In the genomic region with DNA sequence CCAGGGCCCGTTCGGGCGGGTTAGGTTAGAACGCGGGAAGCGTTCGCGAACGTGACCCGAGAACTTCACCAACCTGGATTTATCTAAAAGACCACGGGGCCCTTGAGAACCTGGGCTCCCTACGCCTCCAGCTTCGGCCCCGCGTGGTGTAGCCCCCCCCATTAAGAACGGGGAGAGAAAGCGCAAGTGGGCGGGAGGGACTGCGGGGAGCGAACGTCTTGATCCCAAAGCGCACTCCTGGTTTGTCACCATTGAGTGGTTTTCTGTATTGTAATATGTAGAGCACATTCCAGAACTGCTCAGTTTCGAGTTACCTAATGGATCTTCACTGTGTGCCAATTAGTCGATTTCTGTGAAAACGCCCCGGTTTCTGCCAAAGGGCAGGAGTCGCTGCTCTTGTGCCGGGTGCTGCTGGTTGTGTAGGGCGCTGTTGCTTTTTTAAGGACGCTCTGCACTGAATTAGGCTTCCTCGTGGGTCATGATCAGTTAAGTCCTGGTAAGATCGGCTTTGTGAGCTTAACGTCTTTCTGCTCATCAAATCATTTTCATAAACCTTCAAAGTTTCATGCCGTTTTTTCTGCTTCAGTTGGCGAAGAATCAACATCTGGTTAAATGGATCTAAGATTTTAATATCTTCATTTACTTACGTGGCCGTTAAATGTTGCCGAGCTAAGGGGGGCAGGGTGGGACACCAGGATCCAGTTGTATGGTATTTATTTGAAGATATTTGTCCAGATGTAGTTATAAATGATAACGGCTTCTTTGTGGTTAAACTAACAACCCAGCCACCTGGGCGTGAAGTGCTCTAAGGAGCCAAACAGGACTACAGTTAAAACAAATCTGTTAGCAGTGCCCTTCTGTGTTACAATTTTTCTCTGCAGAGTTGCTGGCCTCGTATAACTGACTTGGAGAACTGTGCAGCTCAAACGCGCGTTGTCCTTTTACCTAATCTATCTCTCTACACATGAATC, we compare ENCODE assay signal across 1 cellular context.
TF ChIP-seq lines count a peak whose summit lies in the region.

No MANE protein-coding gene starts in this region.

TF ChIP-seq in HepG2, 621 proteins besides CTCF, POLR2A, EP300 and RAD21 (continued from another document and continues in another):
- TF ChIP-seq, protein P1, sequence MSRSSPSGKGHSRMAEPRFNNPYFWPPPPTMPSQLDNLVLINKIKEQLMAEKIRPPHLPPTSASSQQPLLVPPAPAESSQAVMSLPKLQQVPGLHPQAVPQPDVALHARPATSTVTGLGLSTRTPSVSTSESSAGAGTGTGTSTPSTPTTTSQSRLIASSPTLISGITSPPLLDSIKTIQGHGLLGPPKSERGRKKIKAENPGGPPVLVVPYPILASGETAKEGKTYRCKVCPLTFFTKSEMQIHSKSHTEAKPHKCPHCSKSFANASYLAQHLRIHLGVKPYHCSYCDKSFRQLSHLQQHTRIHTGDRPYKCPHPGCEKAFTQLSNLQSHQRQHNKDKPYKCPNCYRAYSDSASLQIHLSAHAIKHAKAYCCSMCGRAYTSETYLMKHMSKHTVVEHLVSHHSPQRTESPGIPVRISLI (CRISPR knock-in tag; IDR thresholded peaks at IDR 0.05; ENCODE audit: borderline replicate concordance), result no peak
- TF ChIP-seq ZNF513 (CRISPR knock-in tag; conservative IDR thresholded peaks at IDR 0.05), result no peak
- no peak for TF ChIP-seq MLLT10 (CRISPR knock-in tag; IDR thresholded peaks at IDR 0.05)
- TF ChIP-seq, protein P2, sequence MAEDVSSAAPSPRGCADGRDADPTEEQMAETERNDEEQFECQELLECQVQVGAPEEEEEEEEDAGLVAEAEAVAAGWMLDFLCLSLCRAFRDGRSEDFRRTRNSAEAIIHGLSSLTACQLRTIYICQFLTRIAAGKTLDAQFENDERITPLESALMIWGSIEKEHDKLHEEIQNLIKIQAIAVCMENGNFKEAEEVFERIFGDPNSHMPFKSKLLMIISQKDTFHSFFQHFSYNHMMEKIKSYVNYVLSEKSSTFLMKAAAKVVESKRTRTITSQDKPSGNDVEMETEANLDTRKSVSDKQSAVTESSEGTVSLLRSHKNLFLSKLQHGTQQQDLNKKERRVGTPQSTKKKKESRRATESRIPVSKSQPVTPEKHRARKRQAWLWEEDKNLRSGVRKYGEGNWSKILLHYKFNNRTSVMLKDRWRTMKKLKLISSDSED (CRISPR knock-in tag; IDR thresholded peaks at IDR 0.05), result 0 out of 2 replicates have a peak, but pooled peaks have one; percentile 56
- TF ChIP-seq KLF12 (CRISPR knock-in tag; IDR thresholded peaks at IDR 0.05; ENCODE audit: borderline replicate concordance), result no peak
- TF ChIP-seq HOXA5 (CRISPR knock-in tag; IDR thresholded peaks at IDR 0.05), result 0 out of 2 replicates have a peak, but pooled peaks have one; percentile 3
- no peak for TF ChIP-seq HOXA9 (CRISPR knock-in tag; IDR thresholded peaks at IDR 0.05; ENCODE audit: borderline replicate concordance)
- no peak for TF ChIP-seq ZBTB49 (CRISPR knock-in tag; IDR thresholded peaks at IDR 0.05; ENCODE audit: borderline replicate concordance)
- TF ChIP-seq SKIL (CRISPR knock-in tag; IDR thresholded peaks at IDR 0.05; ENCODE audit: borderline replicate concordance), result no peak
- TF ChIP-seq ISX (CRISPR knock-in tag; conservative IDR thresholded peaks at IDR 0.05), result no peak
- TF ChIP-seq JUNB (CRISPR knock-in tag; IDR thresholded peaks at IDR 0.05; ENCODE audit: borderline replicate concordance), result no peak
- TF ChIP-seq THAP11 (CRISPR knock-in tag; IDR thresholded peaks at IDR 0.05), result no peak
- TF ChIP-seq, protein P3, sequence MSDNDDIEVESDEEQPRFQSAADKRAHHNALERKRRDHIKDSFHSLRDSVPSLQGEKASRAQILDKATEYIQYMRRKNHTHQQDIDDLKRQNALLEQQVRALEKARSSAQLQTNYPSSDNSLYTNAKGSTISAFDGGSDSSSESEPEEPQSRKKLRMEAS (IDR thresholded peaks at IDR 0.05), result no peak; the same call in 1 of the 2 replicates
- no peak for TF ChIP-seq RARG (CRISPR knock-in tag; IDR thresholded peaks at IDR 0.05; ENCODE audit: low read depth)
- no peak for TF ChIP-seq CBFB (CRISPR knock-in tag; IDR thresholded peaks at IDR 0.05)
- TF ChIP-seq, protein P4, sequence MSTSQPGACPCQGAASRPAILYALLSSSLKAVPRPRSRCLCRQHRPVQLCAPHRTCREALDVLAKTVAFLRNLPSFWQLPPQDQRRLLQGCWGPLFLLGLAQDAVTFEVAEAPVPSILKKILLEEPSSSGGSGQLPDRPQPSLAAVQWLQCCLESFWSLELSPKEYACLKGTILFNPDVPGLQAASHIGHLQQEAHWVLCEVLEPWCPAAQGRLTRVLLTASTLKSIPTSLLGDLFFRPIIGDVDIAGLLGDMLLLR (CRISPR knock-in tag; IDR thresholded peaks at IDR 0.05), result no peak; the same call in 1 of the 2 replicates
- TF ChIP-seq, protein P5, sequence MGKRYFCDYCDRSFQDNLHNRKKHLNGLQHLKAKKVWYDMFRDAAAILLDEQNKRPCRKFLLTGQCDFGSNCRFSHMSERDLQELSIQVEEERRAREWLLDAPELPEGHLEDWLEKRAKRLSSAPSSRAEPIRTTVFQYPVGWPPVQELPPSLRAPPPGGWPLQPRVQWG (CRISPR knock-in tag; IDR thresholded peaks at IDR 0.05; ENCODE audit: borderline replicate concordance, low read depth), result no peak
- no peak for TF ChIP-seq ZNF263 (CRISPR knock-in tag; IDR thresholded peaks at IDR 0.05)
- TF ChIP-seq RNF2 (conservative IDR thresholded peaks at IDR 0.05; ENCODE audit: low read depth), result no peak
- TF ChIP-seq ZBTB42 (CRISPR knock-in tag; IDR thresholded peaks at IDR 0.05), result no peak
- no peak for TF ChIP-seq ZSCAN30 (CRISPR knock-in tag; IDR thresholded peaks at IDR 0.05)
- no peak for TF ChIP-seq TIGD3 (CRISPR knock-in tag; IDR thresholded peaks at IDR 0.05; ENCODE audit: borderline replicate concordance)
- TF ChIP-seq ZNF510 (CRISPR knock-in tag; IDR thresholded peaks at IDR 0.05; ENCODE audit: low read depth), result no peak
- TF ChIP-seq HOXA7 (CRISPR knock-in tag; IDR thresholded peaks at IDR 0.05), result no peak
- no peak for TF ChIP-seq CBX1 (IDR thresholded peaks at IDR 0.05; ENCODE audit: low read depth)
- no peak for TF ChIP-seq SETDB1 (CRISPR knock-in tag; IDR thresholded peaks at IDR 0.05; ENCODE audit: borderline replicate concordance)
- no peak for TF ChIP-seq CBX2 (IDR thresholded peaks at IDR 0.05; ENCODE audit: low read depth, low read length)
- TF ChIP-seq CBX2 (CRISPR knock-in tag; IDR thresholded peaks at IDR 0.05; ENCODE audit: low read depth), result no peak
- TF ChIP-seq SPEN (CRISPR knock-in tag; IDR thresholded peaks at IDR 0.05; ENCODE audit: low read depth), result no peak
- no peak; the same call in 1 of the 2 replicates for TF ChIP-seq SAP130 (CRISPR knock-in tag; IDR thresholded peaks at IDR 0.05; ENCODE audit: low read depth)
- TF ChIP-seq, protein P6, sequence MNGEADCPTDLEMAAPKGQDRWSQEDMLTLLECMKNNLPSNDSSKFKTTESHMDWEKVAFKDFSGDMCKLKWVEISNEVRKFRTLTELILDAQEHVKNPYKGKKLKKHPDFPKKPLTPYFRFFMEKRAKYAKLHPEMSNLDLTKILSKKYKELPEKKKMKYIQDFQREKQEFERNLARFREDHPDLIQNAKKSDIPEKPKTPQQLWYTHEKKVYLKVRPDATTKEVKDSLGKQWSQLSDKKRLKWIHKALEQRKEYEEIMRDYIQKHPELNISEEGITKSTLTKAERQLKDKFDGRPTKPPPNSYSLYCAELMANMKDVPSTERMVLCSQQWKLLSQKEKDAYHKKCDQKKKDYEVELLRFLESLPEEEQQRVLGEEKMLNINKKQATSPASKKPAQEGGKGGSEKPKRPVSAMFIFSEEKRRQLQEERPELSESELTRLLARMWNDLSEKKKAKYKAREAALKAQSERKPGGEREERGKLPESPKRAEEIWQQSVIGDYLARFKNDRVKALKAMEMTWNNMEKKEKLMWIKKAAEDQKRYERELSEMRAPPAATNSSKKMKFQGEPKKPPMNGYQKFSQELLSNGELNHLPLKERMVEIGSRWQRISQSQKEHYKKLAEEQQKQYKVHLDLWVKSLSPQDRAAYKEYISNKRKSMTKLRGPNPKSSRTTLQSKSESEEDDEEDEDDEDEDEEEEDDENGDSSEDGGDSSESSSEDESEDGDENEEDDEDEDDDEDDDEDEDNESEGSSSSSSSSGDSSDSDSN (CRISPR knock-in tag; IDR thresholded peaks at IDR 0.05), result 0 out of 2 replicates have a peak, but pooled peaks have one; percentile 28
- no peak for TF ChIP-seq NFIB (CRISPR knock-in tag; IDR thresholded peaks at IDR 0.05; ENCODE audit: borderline replicate concordance)
- TF ChIP-seq HNRNPLL (IDR thresholded peaks at IDR 0.05; ENCODE audit: low read depth, low read length, poor library complexity, severe bottlenecking), result no peak
- TF ChIP-seq, protein P7, sequence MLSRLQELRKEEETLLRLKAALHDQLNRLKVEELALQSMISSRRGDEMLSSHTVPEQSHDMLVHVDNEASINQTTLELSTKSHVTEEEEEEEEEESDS (CRISPR knock-in tag; IDR thresholded peaks at IDR 0.05; ENCODE audit: borderline replicate concordance), result peak; percentile 83; the same call in 1 of the 2 replicates
- no peak for TF ChIP-seq MAFG (CRISPR knock-in tag; IDR thresholded peaks at IDR 0.05)
- TF ChIP-seq GTF2F1 (IDR thresholded peaks at IDR 0.05; ENCODE audit: low read length), result no peak
- TF ChIP-seq ZNF792 (CRISPR knock-in tag; IDR thresholded peaks at IDR 0.05), result no peak
- no peak for TF ChIP-seq EHMT2 (IDR thresholded peaks at IDR 0.05; ENCODE audit: borderline replicate concordance, low read depth, low read length)
- TF ChIP-seq ZNF501 (CRISPR knock-in tag; IDR thresholded peaks at IDR 0.05), result no peak
- TF ChIP-seq, protein P8, sequence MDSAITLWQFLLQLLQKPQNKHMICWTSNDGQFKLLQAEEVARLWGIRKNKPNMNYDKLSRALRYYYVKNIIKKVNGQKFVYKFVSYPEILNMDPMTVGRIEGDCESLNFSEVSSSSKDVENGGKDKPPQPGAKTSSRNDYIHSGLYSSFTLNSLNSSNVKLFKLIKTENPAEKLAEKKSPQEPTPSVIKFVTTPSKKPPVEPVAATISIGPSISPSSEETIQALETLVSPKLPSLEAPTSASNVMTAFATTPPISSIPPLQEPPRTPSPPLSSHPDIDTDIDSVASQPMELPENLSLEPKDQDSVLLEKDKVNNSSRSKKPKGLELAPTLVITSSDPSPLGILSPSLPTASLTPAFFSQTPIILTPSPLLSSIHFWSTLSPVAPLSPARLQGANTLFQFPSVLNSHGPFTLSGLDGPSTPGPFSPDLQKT (CRISPR knock-in tag; IDR thresholded peaks at IDR 0.05; ENCODE audit: borderline replicate concordance), result no peak
- TF ChIP-seq, protein P9, sequence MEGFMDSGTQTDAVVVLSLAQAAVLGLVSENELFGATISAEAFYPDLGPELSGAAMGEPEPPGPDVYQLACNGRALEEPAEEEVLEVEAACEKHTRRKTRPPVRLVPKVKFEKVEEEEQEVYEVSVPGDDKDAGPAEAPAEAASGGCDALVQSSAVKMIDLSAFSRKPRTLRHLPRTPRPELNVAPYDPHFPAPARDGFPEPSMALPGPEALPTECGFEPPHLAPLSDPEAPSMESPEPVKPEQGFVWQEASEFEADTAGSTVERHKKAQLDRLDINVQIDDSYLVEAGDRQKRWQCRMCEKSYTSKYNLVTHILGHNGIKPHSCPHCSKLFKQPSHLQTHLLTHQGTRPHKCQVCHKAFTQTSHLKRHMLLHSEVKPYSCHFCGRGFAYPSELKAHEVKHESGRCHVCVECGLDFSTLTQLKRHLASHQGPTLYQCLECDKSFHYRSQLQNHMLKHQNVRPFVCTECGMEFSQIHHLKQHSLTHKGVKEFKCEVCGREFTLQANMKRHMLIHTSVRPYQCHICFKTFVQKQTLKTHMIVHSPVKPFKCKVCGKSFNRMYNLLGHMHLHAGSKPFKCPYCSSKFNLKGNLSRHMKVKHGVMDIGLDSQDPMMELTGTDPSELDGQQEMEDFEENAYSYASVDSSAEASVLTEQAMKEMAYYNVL (CRISPR knock-in tag; IDR thresholded peaks at IDR 0.05; ENCODE audit: borderline replicate concordance), result no peak
